8 cellular contexts compared by ENCODE assay signal in the genomic region with DNA sequence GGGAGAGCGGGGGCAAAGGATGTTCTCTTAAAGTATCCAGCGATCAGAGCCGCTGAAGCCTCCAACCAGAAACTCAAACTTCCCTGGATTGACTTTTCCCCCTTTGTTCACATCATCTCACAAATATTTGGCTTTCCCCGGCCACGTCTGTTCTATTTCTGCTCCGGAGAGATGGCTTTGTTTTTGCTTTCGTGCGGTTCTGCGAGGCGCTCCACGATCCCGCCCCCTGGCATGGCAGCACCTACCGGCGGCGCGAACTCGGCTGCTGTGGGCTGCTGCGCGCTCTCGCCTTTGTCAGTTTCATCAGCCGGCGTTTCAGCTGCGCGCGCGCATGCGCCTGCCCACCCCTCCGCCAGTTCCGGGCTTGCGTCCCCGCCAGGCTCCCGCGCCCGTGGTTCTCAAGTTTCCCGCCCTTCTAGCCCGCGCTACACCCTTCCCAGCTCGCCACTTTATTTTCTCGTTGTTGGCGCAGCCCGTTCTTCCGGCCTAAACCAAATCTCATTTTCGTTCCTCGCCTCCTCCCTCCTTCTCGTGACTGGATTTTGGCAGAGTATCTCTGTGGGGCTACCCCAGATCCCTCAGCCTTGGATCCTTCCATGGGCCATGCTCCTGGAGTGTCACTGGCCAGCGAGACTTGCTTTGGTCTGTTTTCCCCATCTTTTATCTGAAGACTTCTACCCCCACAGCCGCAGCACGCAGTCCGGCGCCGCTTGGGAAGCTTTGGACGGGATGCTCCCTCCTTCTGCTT.
DNase-seq lines count a peak whose midpoint lies in the region; TF ChIP-seq lines count a peak whose summit lies in the region.

No MANE protein-coding gene starts in this region.

- H3K9me3 ChIP-seq in SJSA1 (replicated peaks) (0 out of 2 replicates have a peak, but pooled peaks cover 6% of the 10 kb centered on the region), thymus (ENCODE audit: control insufficient read depth) (no peaks in the 10 kb centered on the region)

- H3K4me1 ChIP-seq in SJSA1 (replicated peaks) (peaks cover 10% of the 10 kb centered on the region), thymus (ENCODE audit: control insufficient read depth, insufficient read depth, low read length) (peaks cover 7% of the 10 kb centered on the region)

- H3K27ac ChIP-seq in SJSA1 (peak overlapping the region; percentile 52), thymus (ENCODE audit: low read depth) (peak overlapping the region; percentile 86)

- H3K27ac Mint-ChIP-seq in glutamatergic neuron (ENCODE audit: unreplicated experiment) (peak overlapping the region; percentile 98), osteocyte (ENCODE audit: unreplicated experiment) (peak overlapping the region; percentile 91)

- H3K9me3 Mint-ChIP-seq in glutamatergic neuron (ENCODE audit: unreplicated experiment) (peaks cover 18% of the 10 kb centered on the region), osteocyte (ENCODE audit: unreplicated experiment) (no peaks in the 10 kb centered on the region)

- H3K4me3 Mint-ChIP-seq in glutamatergic neuron (ENCODE audit: unreplicated experiment) (peak overlapping the region; percentile 98), osteocyte (ENCODE audit: unreplicated experiment) (peak overlapping the region; percentile 93)

- DNase-seq in GF-D8 (lab: John Stamatoyannopoulos, UW), result peak; percentile 13
- peak; percentile 94 for DNase-seq in H7
- DNase-seq in M059J (ENCODE audit: low read depth), result peak; percentile 69
- peak; percentile 79 to 89 for DNase-seq in SJSA1 (ENCODE audit: low read depth in 1 of 2, low spot score in 2 of 2)
- DNase-seq in activated naive CD4-positive, alpha-beta T cell treated with anti-CD3 and anti-CD28 coated beads, Interleukin-2, amount 50 U/mL, for 16 hours, result peak; percentile 91
- DNase-seq in glutamatergic neuron, result peak; percentile 90
- peak; percentile 95 for DNase-seq in osteocyte (ENCODE audit: extremely low spot score, unreplicated experiment)

- peak overlapping the region; percentile 76 for H3K4me3 ChIP-seq in H7 (ENCODE audit: insufficient read depth, low read depth, low read length)
- H3K4me3 ChIP-seq in SJSA1, result peak overlapping the region; percentile 42
- H3K4me3 ChIP-seq in thymus (ENCODE audit: low read length), result peak overlapping the region; percentile 82

- H3K36me3 ChIP-seq in H7 (replicated peaks; ENCODE audit: control insufficient read depth, insufficient read depth, low read length) (no peaks in the 10 kb centered on the region), SJSA1 (no peaks in the 10 kb centered on the region), thymus (ENCODE audit: control insufficient read depth, insufficient read depth) (no peaks in the 10 kb centered on the region)

- no peak for TF ChIP-seq CTCF in glutamatergic neuron (IDR thresholded peaks at IDR 0.05; ENCODE audit: partially characterized antibody, unreplicated experiment)
- TF ChIP-seq CTCF in osteocyte (IDR thresholded peaks at IDR 0.05), result peak; percentile 22

- H3K36me3 Mint-ChIP-seq in glutamatergic neuron (ENCODE audit: unreplicated experiment), result no peaks in the 10 kb centered on the region
- H3K36me3 Mint-ChIP-seq in osteocyte (ENCODE audit: unreplicated experiment), result no peaks in the 10 kb centered on the region

- 15% methylated on average over 52 of the region's 52 CpGs for WGBS in thymus

- H3K4me1 Mint-ChIP-seq in glutamatergic neuron (ENCODE audit: low read depth, unreplicated experiment) (peaks cover 26% of the 10 kb centered on the region), osteocyte (ENCODE audit: unreplicated experiment) (peaks cover 12% of the 10 kb centered on the region)

- H3K27me3 ChIP-seq in H7 (ENCODE audit: control insufficient read depth, insufficient read depth, low read length) (peaks cover 2% of the 10 kb centered on the region), SJSA1 (replicated peaks) (no peaks in the 10 kb centered on the region), thymus (ENCODE audit: control insufficient read depth, insufficient read depth) (no peaks in the 10 kb centered on the region)

- peaks cover 8% of the 10 kb centered on the region for H3K27me3 Mint-ChIP-seq in glutamatergic neuron (ENCODE audit: unreplicated experiment)
- peaks cover 19% of the 10 kb centered on the region for H3K27me3 Mint-ChIP-seq in osteocyte (ENCODE audit: unreplicated experiment)

Comparison
In these comparisons a context has a peak if more than half of its experiments do, and no peak if none do; other contexts are left out.
1. Peak in every context shown above with its lines: DNase-seq, H3K4me3 ChIP-seq and H3K27ac ChIP-seq.
2. DNase-seq: peak in every context shown above with its lines; median percentile 95 in osteocyte; 94 in H7; 91 in activated naive CD4-positive, alpha-beta T cell treated with anti-CD3 and anti-CD28 coated beads, Interleukin-2, amount 50 U/mL, for 16 hours; 90 in glutamatergic neuron; 84 in SJSA1; 69 in M059J; 13 in GF-D8.